13 cellular contexts compared by ENCODE assay signal in genomic region chr10:33421789-33422188, GRCh38.
DNase-seq lines count a peak whose midpoint lies in the region; ATAC-seq and TF ChIP-seq lines count a peak whose summit lies in the region.
"Had no signal": no experiment of that assay in that cellular context is flagged by ENCODE, and none has a peak within 500 bp of the region (broad histone marks: within the 10 kb centered on the region; RNA-seq: fewer than 3 reads in every experiment).

No MANE protein-coding gene starts in this region.

- peaks cover 16% of the 10 kb centered on the region for H3K4me1 Mint-ChIP-seq in glutamatergic neuron (ENCODE audit: low read depth, unreplicated experiment)
- H3K4me1 Mint-ChIP-seq: activated CD4-positive, alpha-beta T cell treated with anti-CD3 and anti-CD28 coated beads, Interleukin-2, amount 10 ng/mL, durations not matched to agents 24 days and 14 days had no signal

- H3K36me3 ChIP-seq in SJCRH30 (no peaks in the 10 kb centered on the region), trophoblast cell (ENCODE audit: control insufficient read depth in 1 of 2, insufficient read depth in 2 of 2, low read length in 2 of 2) (no peaks in the 10 kb centered on the region)
- H3K36me3 ChIP-seq: stomach had no signal

- H3K23ac ChIP-seq in trophoblast cell (ENCODE audit: low read length), result no peak overlapping the region

- H2BK12ac ChIP-seq in trophoblast cell (ENCODE audit: low read length), result no peak overlapping the region

- no peak overlapping the region for H2BK5ac ChIP-seq in trophoblast cell (ENCODE audit: low read depth, low read length, poor library complexity)

- H3K9ac ChIP-seq in trophoblast cell (ENCODE audit: low read length), result no peak overlapping the region

- intact Hi-C loops in left colon (cut with DNase I, micrococcal nuclease), result no loop called here

- H4K8ac ChIP-seq in trophoblast cell (ENCODE audit: low read depth, low read length), result no peak overlapping the region

- no peak overlapping the region for H3K18ac ChIP-seq in trophoblast cell (ENCODE audit: low read length)

- H3K27ac Mint-ChIP-seq in glutamatergic neuron (ENCODE audit: unreplicated experiment), result no peak overlapping the region
- H3K27ac Mint-ChIP-seq: activated CD4-positive, alpha-beta T cell treated with anti-CD3 and anti-CD28 coated beads, Interleukin-2, amount 10 ng/mL, durations not matched to agents 24 days and 14 days had no signal

- no peak overlapping the region for H3K4me3 Mint-ChIP-seq in glutamatergic neuron (ENCODE audit: unreplicated experiment)
- H3K4me3 Mint-ChIP-seq: activated CD4-positive, alpha-beta T cell treated with anti-CD3 and anti-CD28 coated beads, Interleukin-2, amount 10 ng/mL, durations not matched to agents 24 days and 14 days; brain had no signal

- H3K4me2 ChIP-seq in trophoblast cell (ENCODE audit: low read length), result no peak overlapping the region

- peak overlapping the region; percentile 61; the same call in 1 of the 2 replicates for H3K27ac ChIP-seq in SJCRH30
- no peak overlapping the region for H3K27ac ChIP-seq in trophoblast cell (ENCODE audit: low read depth, low read length)
- H3K27ac ChIP-seq in substantia nigra (ENCODE audit: low read depth, low read length, poor library complexity, severe bottlenecking), result no peak overlapping the region
- H3K27ac ChIP-seq: stomach had no signal

- H3K9me3 ChIP-seq in SJCRH30 (replicated peaks) (no peaks in the 10 kb centered on the region), trophoblast cell (ENCODE audit: insufficient read depth, low read depth, low read length) (no peaks in the 10 kb centered on the region)
- H3K9me3 ChIP-seq: stomach had no signal

- TF ChIP-seq CTCF in glutamatergic neuron (IDR thresholded peaks at IDR 0.05; ENCODE audit: partially characterized antibody, unreplicated experiment), result no peak

- DNase-seq in CD1c-positive myeloid dendritic cell (ENCODE audit: extremely low spot score), result peak; percentile 13
- peak; percentile 46 to 51 for DNase-seq in SJCRH30
- DNase-seq in fibroblast of the conjunctiva (ENCODE audit: low read depth), result peak; percentile 85
- DNase-seq in trophoblast cell, result peak; percentile 29 to 76
- DNase-seq in glutamatergic neuron, result no peak
- no peak for DNase-seq in left colon
- DNase-seq in substantia nigra (lab: John Stamatoyannopoulos, UW), result no peak
- DNase-seq: activated CD4-positive, alpha-beta T cell treated with anti-CD3 and anti-CD28 coated beads, Interleukin-2, amount 10 ng/mL, durations not matched to agents 24 days and 14 days; DMS 273 treated with DMSO at 0.1 percent for 48 hours; small intestine; stomach had no signal

- no peak overlapping the region for H4K91ac ChIP-seq in trophoblast cell (ENCODE audit: low read depth, low read length)

- H3K14ac ChIP-seq in trophoblast cell (ENCODE audit: low read length), result no peak overlapping the region

- WGBS in trophoblast cell (ENCODE audit: extremely low coverage, insufficient coverage, insufficient read length), result no CpG with 5 or more reads among the region's 3 CpGs

- peaks cover 2% of the 10 kb centered on the region for H3K27me3 Mint-ChIP-seq in glutamatergic neuron (ENCODE audit: unreplicated experiment)

- peaks cover 5% of the 10 kb centered on the region for H3K9me3 Mint-ChIP-seq in glutamatergic neuron (ENCODE audit: unreplicated experiment)
- H3K9me3 Mint-ChIP-seq: activated CD4-positive, alpha-beta T cell treated with anti-CD3 and anti-CD28 coated beads, Interleukin-2, amount 10 ng/mL, durations not matched to agents 24 days and 14 days had no signal

- H3K4me1 ChIP-seq in SJCRH30 (peaks cover 15% of the 10 kb centered on the region), trophoblast cell (ENCODE audit: control insufficient read depth in 1 of 2, insufficient read depth in 2 of 2, low read length in 2 of 2) (no peaks in the 10 kb centered on the region)
- H3K4me1 ChIP-seq: stomach had no signal

- H2AFZ ChIP-seq in trophoblast cell (ENCODE audit: insufficient read depth, low read length, poor library complexity), result no peak overlapping the region

- no peaks in the 10 kb centered on the region for H3K79me2 ChIP-seq in trophoblast cell (ENCODE audit: control insufficient read depth, insufficient read depth, low read length, poor library complexity)

- no peak overlapping the region for H2BK120ac ChIP-seq in trophoblast cell (ENCODE audit: insufficient read depth, low read length, poor library complexity)

- ATAC-seq in GM21526 (IDR thresholded peaks at IDR 0.05; ENCODE audit: low FRiP score, unreplicated experiment) (no peak), left colon (no peak)

- no peaks in the 10 kb centered on the region for H3K36me3 Mint-ChIP-seq in glutamatergic neuron (ENCODE audit: unreplicated experiment)
- H3K36me3 Mint-ChIP-seq: brain had no signal

- H3K4ac ChIP-seq in trophoblast cell (ENCODE audit: low read depth, low read length), result no peak overlapping the region

- H3K27me3 ChIP-seq in SJCRH30 (no peaks in the 10 kb centered on the region), trophoblast cell (ENCODE audit: insufficient read depth, low read length) (no peaks in the 10 kb centered on the region)
- H3K27me3 ChIP-seq: stomach had no signal

- no peaks in the 10 kb centered on the region for H3K79me1 ChIP-seq in trophoblast cell (ENCODE audit: low read length)

- H2AK5ac ChIP-seq in trophoblast cell (ENCODE audit: low read length), result no peak overlapping the region

- H3K4me3 ChIP-seq in SJCRH30, result no peak overlapping the region
- no peak overlapping the region for H3K4me3 ChIP-seq in trophoblast cell (ENCODE audit: low read depth, low read length)
- H3K4me3 ChIP-seq: stomach had no signal

- H4K12ac ChIP-seq in trophoblast cell (ENCODE audit: low read depth, low read length), result no peak overlapping the region

Comparison
In these comparisons a context has a peak if more than half of its experiments do, and no peak if none do; other contexts are left out.
1. DNase-seq: peak in CD1c-positive myeloid dendritic cell (single experiment), SJCRH30 (2 of 2), fibroblast of the conjunctiva (single experiment) and trophoblast cell (2 of 2); none in glutamatergic neuron (single experiment), left colon (0 of 2) and substantia nigra (0 of 49).